Comparison of ENCODE assay signal across 18 cellular contexts in the genomic region with DNA sequence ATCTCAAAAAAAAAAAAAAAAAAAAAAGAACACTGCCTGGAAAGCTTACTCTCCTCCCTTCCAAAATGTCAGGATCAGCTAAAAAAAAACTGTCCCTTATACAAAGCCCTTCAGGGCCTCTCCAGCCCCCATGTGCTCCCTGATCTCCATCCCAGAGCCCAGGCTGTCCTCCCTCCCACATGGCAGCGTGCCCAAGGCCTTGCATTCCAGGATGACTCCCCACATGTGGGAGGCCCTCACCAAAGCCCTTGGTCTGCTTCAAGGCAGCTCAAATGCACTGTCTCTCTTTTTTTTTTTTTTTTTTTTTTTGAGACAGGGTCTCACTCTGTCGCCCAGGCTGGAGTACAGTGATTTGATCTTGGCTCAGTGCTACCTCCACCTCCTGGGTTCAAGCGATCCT. TPM values are rescaled to one million over a fixed set of nuclear protein-coding genes. Genes with fewer than 3 reads are reported as not detected.
DNase-seq lines count a peak whose midpoint lies in the region; ATAC-seq and TF ChIP-seq lines count a peak whose summit lies in the region.
"Had no signal": no experiment of that assay in that cellular context is flagged by ENCODE, and none has a peak within 500 bp of the region (broad histone marks: within the 10 kb centered on the region; RNA-seq: fewer than 3 reads in every experiment).

No MANE protein-coding gene starts in this region.

- H3K36me3 Mint-ChIP-seq in endothelial cell (ENCODE audit: low read depth, unreplicated experiment) = peaks cover 18% of the 10 kb centered on the region
- no peaks in the 10 kb centered on the region for H3K36me3 Mint-ChIP-seq in neural progenitor cell

- no peak overlapping the region for H3K4me2 ChIP-seq in neural progenitor cell
- H3K4me2 ChIP-seq: KMS-11 had no signal

- ATAC-seq in GM21360 (IDR thresholded peaks at IDR 0.05; ENCODE audit: unreplicated experiment) (no peak), HG03139 (IDR thresholded peaks at IDR 0.05; ENCODE audit: unreplicated experiment) (no peak), left colon (no peak)
- ATAC-seq: mucosa of descending colon had no signal

- peaks cover 42% of the 10 kb centered on the region for H3K4me1 Mint-ChIP-seq in endothelial cell (ENCODE audit: unreplicated experiment)
- H3K4me1 Mint-ChIP-seq in neural progenitor cell = peaks cover 15% of the 10 kb centered on the region

- H4K20me1 ChIP-seq in neural progenitor cell (ENCODE audit: low read depth) = no peaks in the 10 kb centered on the region

- peaks cover 5% of the 10 kb centered on the region for H3F3A ChIP-seq in neural progenitor cell (ENCODE audit: low read depth)

- no peak overlapping the region for H3K27ac ChIP-seq in neural progenitor cell
- H3K27ac ChIP-seq: KMS-11 had no signal

- H3K4me3 Mint-ChIP-seq in endothelial cell (ENCODE audit: unreplicated experiment) (peak overlapping the region; percentile 42), neural progenitor cell (peak overlapping the region; percentile 50)
- H3K4me3 Mint-ChIP-seq: activated naive CD8-positive, alpha-beta T cell treated with anti-CD3 and anti-CD28 coated beads for 36 hours had no signal

- no peaks in the 10 kb centered on the region for H3K36me3 ChIP-seq in neural progenitor cell

- no peak overlapping the region for H3K9ac ChIP-seq in neural progenitor cell
- H3K9ac ChIP-seq: KMS-11 had no signal

- H3K79me2 ChIP-seq in neural progenitor cell (ENCODE audit: low read depth) = no peaks in the 10 kb centered on the region

- no peak overlapping the region for H3K27ac Mint-ChIP-seq in endothelial cell (ENCODE audit: unreplicated experiment)
- no peak overlapping the region for H3K27ac Mint-ChIP-seq in neural progenitor cell
- H3K27ac Mint-ChIP-seq: activated naive CD8-positive, alpha-beta T cell treated with anti-CD3 and anti-CD28 coated beads for 36 hours had no signal

- no peak for TF ChIP-seq RAD21 in Ishikawa (IDR thresholded peaks at IDR 0.05; ENCODE audit: low read depth)

- H3K4me3 ChIP-seq in neural progenitor cell = no peak overlapping the region
- H3K4me3 ChIP-seq: mucosa of descending colon had no signal

- no peaks in the 10 kb centered on the region for H3K27me3 ChIP-seq in neural progenitor cell

- no peak for TF ChIP-seq CTCF in endothelial cell (IDR thresholded peaks at IDR 0.05; ENCODE audit: unreplicated experiment)
- no peak for TF ChIP-seq CTCF in neural progenitor cell (IDR thresholded peaks at IDR 0.05)

- no peak overlapping the region for H2AFZ ChIP-seq in neural progenitor cell (replicated peaks)

- H3K4me1 ChIP-seq in neural progenitor cell = peaks cover 5% of the 10 kb centered on the region

- intact Hi-C loops in left colon (cut with DNase I, micrococcal nuclease) = loop anchor here in 1 of 2 donors (5.0 kb wide), 1 partner anchor 128 kb away; no protein-coding TSS in a partner anchor

- peak; percentile 82 for DNase-seq in Daoy (ENCODE audit: low read depth)
- DNase-seq in endothelial cell (ENCODE audit: low spot score) = no peak
- no peak for DNase-seq in neural progenitor cell (ENCODE audit: low spot score)
- DNase-seq in superior temporal gyrus (ENCODE audit: extremely low spot score) = no peak
- no peak for DNase-seq in left colon
- DNase-seq: activated naive CD8-positive, alpha-beta T cell treated with anti-CD3 and anti-CD28 coated beads for 36 hours; cortex of kidney; foreskin melanocyte; NCI-H1694 treated with DMSO at 0.1 percent for 48 hours; NCI-H748 treated with DMSO at 0.1 percent for 48 hours; SIG-M5; stimulated activated CD4-positive, alpha-beta T cell treated with anti-CD3 and anti-CD28 coated beads, Interleukin-2, amount 100 ng/mL, for 24 hours had no signal

- H3K27me3 Mint-ChIP-seq in endothelial cell (ENCODE audit: unreplicated experiment) = peaks cover 23% of the 10 kb centered on the region
- peaks cover 14% of the 10 kb centered on the region for H3K27me3 Mint-ChIP-seq in neural progenitor cell (ENCODE audit: insufficient read depth, low read depth)
- H3K27me3 Mint-ChIP-seq: activated naive CD8-positive, alpha-beta T cell treated with anti-CD3 and anti-CD28 coated beads for 36 hours had no signal

- no peak for TF ChIP-seq EP300 in Ishikawa (IDR thresholded peaks at IDR 0.05; ENCODE audit: borderline replicate concordance)

- no peaks in the 10 kb centered on the region for H3K9me3 Mint-ChIP-seq in endothelial cell (ENCODE audit: unreplicated experiment)
- no peaks in the 10 kb centered on the region for H3K9me3 Mint-ChIP-seq in neural progenitor cell
- H3K9me3 Mint-ChIP-seq: activated naive CD8-positive, alpha-beta T cell treated with anti-CD3 and anti-CD28 coated beads for 36 hours had no signal

- no peaks in the 10 kb centered on the region for H3K9me3 ChIP-seq in neural progenitor cell (ENCODE audit: low read depth)
- H3K9me3 ChIP-seq: mucosa of descending colon had no signal

TF ChIP-seq in Ishikawa, 13 proteins besides CTCF, POLR2A, EP300 and RAD21:
- TF ChIP-seq CEBPB (IDR thresholded peaks at IDR 0.05) (no peak), TCF12 (IDR thresholded peaks at IDR 0.05; ENCODE audit: low read depth) (no peak), NFIC (IDR thresholded peaks at IDR 0.05) (0 out of 2 replicates have a peak, but pooled peaks have one; percentile 10), TEAD4 (IDR thresholded peaks at IDR 0.05) (no peak)

RNA-seq across cellular contexts. Expression of a gene that starts 2.3 kb away (rescaled TPM):
- total RNA-seq in Daoy (2014; rRNA removed; shearing (Covaris generic)) = 8.2 and 13.1 TPM in 2 replicates
- total RNA-seq in endothelial cell (ENCODE audit: unreplicated experiment) (22.1 TPM), neural progenitor cell (ENCODE audit: low replicate concordance) (7.4 and 25.3 TPM in 2 replicates), left colon (10 to 100 TPM; 13.0 to 17.0 TPM)

RNA-seq across cellular contexts. Expression of a gene that starts 10.8 kb away (rescaled TPM):
- not detected in 2 replicates for total RNA-seq in Daoy (2014; rRNA removed; shearing (Covaris generic))
- total RNA-seq in endothelial cell (ENCODE audit: unreplicated experiment) (0.74 TPM), neural progenitor cell (ENCODE audit: low replicate concordance) (0.03 TPM in 1 of 2 replicates, not detected in the other), left colon (under 1 TPM; 0.09 to 0.45 TPM)
- total RNA-seq: activated naive CD8-positive, alpha-beta T cell treated with anti-CD3 and anti-CD28 coated beads for 36 hours had no signal

RNA-seq across cellular contexts. Expression of a gene that starts 22.9 kb away (rescaled TPM):
- total RNA-seq in Daoy (2014; rRNA removed; shearing (Covaris generic)) = not detected in 2 replicates
- not detected for total RNA-seq in endothelial cell (ENCODE audit: unreplicated experiment)
- 0.36 TPM in 1 of 2 replicates, not detected in the other for total RNA-seq in neural progenitor cell (ENCODE audit: low replicate concordance)
- 1 to 10 TPM; 1.1 to 6.4 TPM for total RNA-seq in left colon
- total RNA-seq: activated naive CD8-positive, alpha-beta T cell treated with anti-CD3 and anti-CD28 coated beads for 36 hours; pulmonary artery endothelial cell had no signal

RNA-seq across cellular contexts. Expression of a gene that starts 52.5 kb away (rescaled TPM):
- total RNA-seq in Daoy (2014; rRNA removed; shearing (Covaris generic)) = not detected in 2 replicates
- 0.18 TPM for total RNA-seq in endothelial cell (ENCODE audit: unreplicated experiment)
- 0.25 TPM in 1 of 2 replicates, not detected in the other for total RNA-seq in neural progenitor cell (ENCODE audit: low replicate concordance)
- total RNA-seq in left colon = under 1 TPM in 1 of 2 donors, not detected in 1; 0.31 TPM
- total RNA-seq: activated naive CD8-positive, alpha-beta T cell treated with anti-CD3 and anti-CD28 coated beads for 36 hours; mucosa of descending colon; pulmonary artery endothelial cell had no signal

RNA-seq across cellular contexts. Expression of a gene that starts 53.6 kb away (rescaled TPM):
- not detected in 2 replicates for total RNA-seq in Daoy (2014; rRNA removed; shearing (Covaris generic))
- not detected for total RNA-seq in endothelial cell (ENCODE audit: unreplicated experiment)
- total RNA-seq in neural progenitor cell (ENCODE audit: low replicate concordance) = not detected in 2 replicates
- 10 to 100 TPM; 52.3 to 70.3 TPM for total RNA-seq in left colon
- total RNA-seq: activated naive CD8-positive, alpha-beta T cell treated with anti-CD3 and anti-CD28 coated beads for 36 hours; pulmonary artery endothelial cell had no signal
